In the genomic region with DNA sequence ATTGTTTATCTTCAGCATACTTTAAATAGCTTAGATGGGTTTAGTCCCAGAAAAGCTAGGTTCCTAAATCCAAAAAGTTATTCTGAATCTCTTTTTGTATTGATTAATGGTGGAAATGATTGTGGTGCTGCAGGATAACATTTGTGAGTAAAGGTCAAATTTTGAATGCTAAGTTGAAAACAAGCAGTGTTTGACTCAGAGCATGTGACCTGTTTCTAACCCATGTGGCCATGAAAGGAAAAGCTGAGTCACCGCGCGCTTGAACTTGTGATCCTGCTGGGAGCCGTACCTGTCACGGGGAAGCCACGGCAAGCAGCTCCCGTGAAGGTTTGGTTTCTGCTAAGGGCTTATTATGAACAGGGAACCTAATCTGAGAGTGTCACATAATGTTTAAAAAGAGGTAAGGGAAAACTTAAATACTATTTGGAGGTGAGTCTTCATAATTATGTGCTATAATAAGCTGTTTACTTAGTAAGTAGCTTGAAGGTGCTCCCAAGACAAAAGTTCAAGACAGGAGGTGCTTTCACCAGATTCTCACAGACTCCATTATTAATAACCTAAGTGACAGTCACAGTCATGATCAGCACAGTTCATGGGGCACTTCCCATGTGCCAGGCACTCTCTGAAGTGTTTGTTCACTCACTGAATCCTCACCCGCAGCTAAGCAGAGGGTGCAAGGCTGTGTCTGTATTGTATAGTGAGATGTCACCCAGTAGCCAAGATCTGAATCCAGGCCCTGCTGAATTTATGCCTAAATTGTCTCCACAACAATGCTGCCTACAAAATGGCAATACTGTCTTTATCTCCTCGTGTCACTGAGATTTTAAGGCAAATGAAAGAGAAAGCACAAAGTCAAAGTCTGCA, we compare ENCODE assay signal across 8 cellular contexts.
DNase-seq lines count a peak whose midpoint lies in the region; ATAC-seq, FAIRE-seq and TF ChIP-seq lines count a peak whose summit lies in the region.

No MANE protein-coding gene starts in this region.

- H3K4me2 ChIP-seq in endothelial cell of umbilical vein (ENCODE audit: insufficient read depth, low read length) (peak overlapping the region; percentile 86), OCI-LY7 (ENCODE audit: low read length) (no peak overlapping the region)

- TF ChIP-seq CTCF in activated CD8-positive, alpha-beta T cell treated with anti-CD3 and anti-CD28 coated beads for 36 hours (IDR thresholded peaks at IDR 0.05), result no peak
- TF ChIP-seq CTCF in endothelial cell of umbilical vein (IDR thresholded peaks at IDR 0.05; ENCODE audit: extremely low read depth in 1 of 2, insufficient read depth in 1 of 2, low read depth in 1 of 2, low read length in 2 of 2), result no peak
- no peak for TF ChIP-seq CTCF in OCI-LY7 (conservative IDR thresholded peaks at IDR 0.05; ENCODE audit: low read length)

- H3K9me3 Mint-ChIP-seq in activated CD8-positive, alpha-beta T cell treated with anti-CD3 and anti-CD28 coated beads for 36 hours, result no peaks in the 10 kb centered on the region

- no peaks in the 10 kb centered on the region for H3K9me2 ChIP-seq in OCI-LY7 (ENCODE audit: insufficient read depth, low read length)

- no peaks in the 10 kb centered on the region for H3K36me3 Mint-ChIP-seq in activated CD8-positive, alpha-beta T cell treated with anti-CD3 and anti-CD28 coated beads for 36 hours (ENCODE audit: low read depth)

- H3K27me3 ChIP-seq in endothelial cell of umbilical vein (ENCODE audit: control insufficient read depth in 2 of 2, insufficient read depth in 2 of 2, low read length in 2 of 2), result no peaks in the 10 kb centered on the region

- H3K36me3 ChIP-seq in endothelial cell of umbilical vein (ENCODE audit: control insufficient read depth in 2 of 2, extremely low read depth in 1 of 2, insufficient read depth in 2 of 2, low read length in 2 of 2), result no peaks in the 10 kb centered on the region
- H3K36me3 ChIP-seq in OCI-LY7 (ENCODE audit: insufficient read depth, low read length), result no peaks in the 10 kb centered on the region

- H3K79me2 ChIP-seq in endothelial cell of umbilical vein (ENCODE audit: control insufficient read depth, insufficient read depth, low read length) (no peaks in the 10 kb centered on the region), OCI-LY7 (ENCODE audit: insufficient read depth, low read depth, low read length) (no peaks in the 10 kb centered on the region)

- ATAC-seq in GM18505 (IDR thresholded peaks at IDR 0.05; ENCODE audit: unreplicated experiment) (peak; percentile 97), HG02623 (IDR thresholded peaks at IDR 0.05; ENCODE audit: unreplicated experiment) (peak; percentile 96)
- ATAC-seq in activated CD8-positive, alpha-beta T cell treated with anti-CD3 and anti-CD28 coated beads for 36 hours, result peak; percentile 94

- dilution Hi-C loops in endothelial cell of umbilical vein (cut with MboI; ENCODE audit: extremely low pct_ligation_motif_present, low sequenced_read_pairs), result no loop called here

- H2AFZ ChIP-seq in endothelial cell of umbilical vein (ENCODE audit: low read depth, low read length) (peak overlapping the region; percentile 24), OCI-LY7 (ENCODE audit: low read length) (no peak overlapping the region)

- H3K4me3 ChIP-seq in endothelial cell of umbilical vein (replicated peaks in 1 of 3; ENCODE audit: insufficient read depth in 1 of 3, low read depth in 1 of 3, low read length in 3 of 3) (peak overlapping the region in 1 of 3 experiments; percentile 31), OCI-LY7 (ENCODE audit: low read depth, low read length, poor library complexity, severe bottlenecking) (no peak overlapping the region)

- BruUV-seq in endothelial cell of umbilical vein (replicated peaks; lab: Mats Ljungman, UMichigan) (TSS peak; percentile 92), OCI-LY7 (replicated peaks; lab: Mats Ljungman, UMichigan) (no TSS peak)

- TF ChIP-seq POLR2A in GM18505 (IDR thresholded peaks at IDR 0.05; ENCODE audit: borderline replicate concordance, extremely low read depth, insufficient read depth, insufficient read length) (no peak), endothelial cell of umbilical vein (IDR thresholded peaks at IDR 0.05; ENCODE audit: low read depth, low read length) (no peak)

- peaks cover 16% of the 10 kb centered on the region for H3K4me1 Mint-ChIP-seq in activated CD8-positive, alpha-beta T cell treated with anti-CD3 and anti-CD28 coated beads for 36 hours (ENCODE audit: low read depth)

- FAIRE-seq in endothelial cell of umbilical vein (lab: Jason Lieb, UNC), result peak; percentile 98

- H3K27ac ChIP-seq in endothelial cell of umbilical vein (ENCODE audit: insufficient read depth, low read depth, low read length), result peak overlapping the region; percentile 80
- H3K27ac ChIP-seq in OCI-LY7 (ENCODE audit: low read depth, low read length, poor library complexity, severe bottlenecking), result no peak overlapping the region

- H3K4me3 Mint-ChIP-seq in activated CD8-positive, alpha-beta T cell treated with anti-CD3 and anti-CD28 coated beads for 36 hours, result peak overlapping the region; percentile 54

- no peaks in the 10 kb centered on the region for H3K9me1 ChIP-seq in endothelial cell of umbilical vein (replicated peaks; ENCODE audit: control insufficient read depth, extremely low read depth, insufficient read depth, low read length)

- peaks cover 25% of the 10 kb centered on the region for H3K4me1 ChIP-seq in endothelial cell of umbilical vein (ENCODE audit: control insufficient read depth, extremely low read depth, insufficient read depth, low read length)
- no peaks in the 10 kb centered on the region for H3K4me1 ChIP-seq in OCI-LY7 (ENCODE audit: insufficient read depth, low read length, poor library complexity, severe bottlenecking)

- CTCF ChIA-PET in activated CD8-positive, alpha-beta T cell treated with anti-CD3 and anti-CD28 coated beads for 36 hours (lab: Charles Lee), result interaction anchor here (1.2 to 2.7 kb wide), 3 partner anchors 10 to 869 kb away, joined by 4 to 11 read pairs (median 6); no protein-coding TSS in a partner anchor
- CTCF ChIA-PET in endothelial cell of umbilical vein (lab: Charles Lee) (interaction anchor here (0.6 to 4.7 kb wide), 43 partner anchors 8 to 1221 kb away, joined by 3 to 46 read pairs (median 4); no protein-coding TSS in a partner anchor), OCI-LY7 (lab: Charles Lee; ENCODE audit: unreplicated experiment) (no interaction called here)

- intact Hi-C loops in activated CD8-positive, alpha-beta T cell treated with anti-CD3 and anti-CD28 coated beads for 36 hours (cut with micrococcal nuclease), result no loop called here
- intact Hi-C loops in endothelial cell of umbilical vein (cut with micrococcal nuclease), result loop anchor here (1.0 to 5.0 kb wide), 7 partner anchors 41 to 1211 kb away; no protein-coding TSS in a partner anchor
- intact Hi-C loops in OCI-LY7 (cut with micrococcal nuclease; ENCODE audit: unreplicated experiment), result no loop called here

- H3K27me3 Mint-ChIP-seq in activated CD8-positive, alpha-beta T cell treated with anti-CD3 and anti-CD28 coated beads for 36 hours, result peaks cover 7% of the 10 kb centered on the region

- H3K9me3 ChIP-seq in endothelial cell of umbilical vein (replicated peaks; ENCODE audit: control insufficient read depth, insufficient read depth, low read length) (no peaks in the 10 kb centered on the region), OCI-LY7 (ENCODE audit: low read length) (no peaks in the 10 kb centered on the region)

- no peaks in the 10 kb centered on the region for H4K20me1 ChIP-seq in endothelial cell of umbilical vein (replicated peaks; ENCODE audit: control insufficient read depth, extremely low read depth, insufficient read depth, low read length)
- H4K20me1 ChIP-seq in OCI-LY7 (ENCODE audit: insufficient read depth, low read length), result no peaks in the 10 kb centered on the region

- DNase-seq in NCI-H2081 treated with DMSO at 0.1 percent for 48 hours (lab: John Stamatoyannopoulos, UW) (peak; percentile 16), endothelial cell of umbilical vein (ENCODE audit: low read depth, low spot score) (peak; percentile 97), mucosa of gallbladder (ENCODE audit: low spot score) (peak; percentile 95), OCI-LY7 (ENCODE audit: low spot score) (no peak)
- peak; percentile 96 for DNase-seq in activated CD8-positive, alpha-beta T cell treated with anti-CD3 and anti-CD28 coated beads for 36 hours
- peak; percentile 52 to 56 for DNase-seq in stimulated activated CD8-positive, alpha-beta memory T cell treated with anti-CD3 and anti-CD28 coated beads, Interleukin-4, amount 100 ng/mL, for 4 hours (ENCODE audit: low read depth in 2 of 2, low spot score in 1 of 2)

- H3K9ac ChIP-seq in endothelial cell of umbilical vein (replicated peaks; ENCODE audit: extremely low read depth, insufficient read depth, low read length), result peak overlapping the region; percentile 79

- POLR2A ChIA-PET in activated CD8-positive, alpha-beta T cell treated with anti-CD3 and anti-CD28 coated beads for 36 hours (lab: Charles Lee), result no interaction called here
- POLR2A ChIA-PET in endothelial cell of umbilical vein (lab: Charles Lee), result interaction anchor here (0.6 to 0.9 kb wide), 2 partner anchors 17 to 871 kb away, joined by 3 to 6 read pairs; partner anchors contain the start of gene IRS2
- POLR2A ChIA-PET in OCI-LY7 (lab: Charles Lee), result no interaction called here

- H3K27ac Mint-ChIP-seq in activated CD8-positive, alpha-beta T cell treated with anti-CD3 and anti-CD28 coated beads for 36 hours, result peak overlapping the region; percentile 79

TF ChIP-seq in endothelial cell of umbilical vein, 7 proteins besides CTCF, POLR2A, EP300 and RAD21:
- TF ChIP-seq JUN (IDR thresholded peaks at IDR 0.05; ENCODE audit: borderline replicate concordance, insufficient read depth, insufficient read length, low read depth) (peak; percentile 93), FOS (IDR thresholded peaks at IDR 0.05; ENCODE audit: borderline replicate concordance, insufficient read depth, low read length) (peak; percentile 94), MYC (IDR thresholded peaks at IDR 0.05; ENCODE audit: low read depth, low read length) (no peak), POLR2AphosphoS5 (IDR thresholded peaks at IDR 0.05; ENCODE audit: insufficient read depth, low read depth, low read length) (peak; percentile 63), EZH2 (IDR thresholded peaks at IDR 0.05; ENCODE audit: borderline replicate concordance, low read depth, low read length, severe bottlenecking) (no peak), GATA2 (IDR thresholded peaks at IDR 0.05; ENCODE audit: insufficient read depth, insufficient read length, low read depth, low read length) (peak; percentile 45)
- TF ChIP-seq, protein P1, sequence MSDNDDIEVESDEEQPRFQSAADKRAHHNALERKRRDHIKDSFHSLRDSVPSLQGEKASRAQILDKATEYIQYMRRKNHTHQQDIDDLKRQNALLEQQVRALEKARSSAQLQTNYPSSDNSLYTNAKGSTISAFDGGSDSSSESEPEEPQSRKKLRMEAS (IDR thresholded peaks at IDR 0.05; ENCODE audit: insufficient read depth, insufficient read length), result peak; percentile 92
